In genomic region chr10:88150338-88150737, GRCh38 we compare ENCODE assay signal across 15 cellular contexts.
A peak's percentile ranks its signal among the peaks of the same experiment; 100 is the strongest.
DNase-seq lines count a peak whose midpoint lies in the region; ATAC-seq, FAIRE-seq and TF ChIP-seq lines count a peak whose summit lies in the region.
"Had no signal": no experiment of that assay in that cellular context is flagged by ENCODE, and none has a peak within 500 bp of the region (broad histone marks: within the 10 kb centered on the region; RNA-seq: fewer than 3 reads in every experiment).

No MANE protein-coding gene starts in this region.

- no peaks in the 10 kb centered on the region for H4K20me1 ChIP-seq in astrocyte (ENCODE audit: insufficient read depth, low read length)

- WGBS in A549 (ENCODE audit: missing lambda C conversion rate), result 5% methylated on average over 3 of the region's 3 CpGs

- H3K36me3 ChIP-seq in astrocyte (ENCODE audit: insufficient read depth, low read length), result no peaks in the 10 kb centered on the region
- H3K36me3 ChIP-seq: ovary, tibial nerve had no signal

- no peaks in the 10 kb centered on the region for H3K27me3 Mint-ChIP-seq in astrocyte (ENCODE audit: low read depth, unreplicated experiment)
- H3K27me3 Mint-ChIP-seq: brain had no signal

- POLR2A ChIA-PET in A549 (lab: Yijun Ruan, JAX), result no interaction called here

- H3K27ac Mint-ChIP-seq in astrocyte (ENCODE audit: unreplicated experiment), result peak overlapping the region; percentile 80

- no peak for FAIRE-seq in A549 (lab: Jason Lieb, UNC)
- FAIRE-seq in astrocyte (lab: Jason Lieb, UNC), result no peak
- FAIRE-seq: GM19239 had no signal

- H3K27ac ChIP-seq in A549 (peak overlapping the region; percentile 75 to 85), astrocyte (ENCODE audit: low read depth, low read length) (peak overlapping the region; percentile 63)
- H3K27ac ChIP-seq: ovary had no signal

- TF ChIP-seq RAD21 in A549 (conservative IDR thresholded peaks at IDR 0.05 in 1 of 2, IDR thresholded peaks at IDR 0.05 in 1 of 2), result no peak

- ATAC-seq in A549 (peak; percentile 88 to 93), GM21825 (IDR thresholded peaks at IDR 0.05; ENCODE audit: unreplicated experiment) (no peak), HG03159 (IDR thresholded peaks at IDR 0.05; ENCODE audit: unreplicated experiment) (no peak), HG03565 (IDR thresholded peaks at IDR 0.05; ENCODE audit: unreplicated experiment) (no peak)

- TF ChIP-seq CTCF in A549 (IDR thresholded peaks at IDR 0.05) (no peak), astrocyte (IDR thresholded peaks at IDR 0.05; ENCODE audit: insufficient read depth, low read depth, low read length) (no peak)

- H3K79me2 ChIP-seq in astrocyte (ENCODE audit: insufficient read depth, low read length), result no peaks in the 10 kb centered on the region

- peaks cover 27% of the 10 kb centered on the region for H3K4me1 ChIP-seq in A549
- peaks cover 18% of the 10 kb centered on the region for H3K4me1 ChIP-seq in astrocyte (ENCODE audit: insufficient read depth, low read length)

- no peak for TF ChIP-seq POLR2A in A549 (IDR thresholded peaks at IDR 0.05; ENCODE audit: low read length)

- peaks cover 17% of the 10 kb centered on the region for H3K4me1 Mint-ChIP-seq in astrocyte (ENCODE audit: low read depth, unreplicated experiment)

- H2AFZ ChIP-seq in astrocyte (ENCODE audit: low read depth, low read length), result no peak overlapping the region

- DNase-seq in A549 (ENCODE audit: low read depth in 1 of 2, low spot score in 1 of 2) (peak; percentile 59 to 74), HS-27A (ENCODE audit: low read depth) (peak; percentile 59), astrocyte (ENCODE audit: low read depth) (peak; percentile 79), glomerular visceral epithelial cell (ENCODE audit: extremely low spot score) (peak; percentile 67), NCI-H2196 treated with DMSO at 0.1 percent for 48 hours (lab: John Stamatoyannopoulos, UW; ENCODE audit: unreplicated experiment) (no peak)
- DNase-seq: activated CD4-positive, alpha-beta T cell treated with anti-CD3 and anti-CD28 coated beads for 4 hours; DMS79 treated with DMSO at 0.1 percent for 48 hours; mesendoderm; ovary had no signal

- no peak overlapping the region for H3K4me3 ChIP-seq in A549
- no peak overlapping the region for H3K4me3 ChIP-seq in astrocyte (ENCODE audit: insufficient read depth, low read depth, low read length)
- H3K4me3 ChIP-seq: ovary, tibial nerve had no signal

- no peaks in the 10 kb centered on the region for H3K36me3 Mint-ChIP-seq in astrocyte (ENCODE audit: low read depth, unreplicated experiment)
- H3K36me3 Mint-ChIP-seq: brain had no signal

- no peak overlapping the region for H3K9ac ChIP-seq in astrocyte (ENCODE audit: low read length)

- TF ChIP-seq EP300 in A549 (IDR thresholded peaks at IDR 0.05), result no peak

- H3K9me3 ChIP-seq in A549 (no peaks in the 10 kb centered on the region), astrocyte (ENCODE audit: insufficient read depth, low read depth, low read length) (no peaks in the 10 kb centered on the region)
- H3K9me3 ChIP-seq: ovary, tibial nerve had no signal

- H3K4me2 ChIP-seq in A549 (peak overlapping the region; percentile 54), astrocyte (ENCODE audit: low read length) (no peak overlapping the region)

- no peaks in the 10 kb centered on the region for H3K27me3 ChIP-seq in astrocyte (ENCODE audit: insufficient read depth, low read length)
- H3K27me3 ChIP-seq: ovary, tibial nerve had no signal

- CTCF ChIA-PET in A549 (lab: Yijun Ruan, JAX), result no interaction called here

- H3K4me3 Mint-ChIP-seq in astrocyte (ENCODE audit: unreplicated experiment), result no peak overlapping the region
- H3K4me3 Mint-ChIP-seq: brain had no signal

- H3K9me3 Mint-ChIP-seq in astrocyte (ENCODE audit: unreplicated experiment), result no peaks in the 10 kb centered on the region
- H3K9me3 Mint-ChIP-seq: brain had no signal

TF ChIP-seq in A549, 52 proteins besides CTCF, POLR2A, EP300 and RAD21:
- TF ChIP-seq FOSL2 (IDR thresholded peaks at IDR 0.05) (peak; percentile 69), FOSL2 (CRISPR knock-in tag; IDR thresholded peaks at IDR 0.05) (peak; percentile 88), JUNB (IDR thresholded peaks at IDR 0.05) (peak; percentile 66), CEBPB (IDR thresholded peaks at IDR 0.05) (peak in 1 of 2 experiments; percentile 34; a peak in 1 of 4 replicates), SMC3 (IDR thresholded peaks at IDR 0.05) (0 out of 3 replicates have a peak, but pooled peaks have one; percentile 13), NFE2L2 (conservative IDR thresholded peaks at IDR 0.05; ENCODE audit: low read length) (no peak), HES2 (IDR thresholded peaks at IDR 0.05) (no peak), MAFK (IDR thresholded peaks at IDR 0.05; ENCODE audit: partially characterized antibody) (no peak)

Comparison
In these comparisons a context has a peak if more than half of its experiments do, and no peak if none do; other contexts are left out.
1. ATAC-seq: peak in A549 (2 of 2); none in GM21825 (single experiment), HG03159 (single experiment) and HG03565 (single experiment).